Comparison of ENCODE assay signal across 8 cellular contexts in genomic region chr14:61444215-61444768, GRCh38.
DNase-seq lines count a peak whose midpoint lies in the region; ATAC-seq and TF ChIP-seq lines count a peak whose summit lies in the region.

No MANE protein-coding gene starts in this region.

- peak; percentile 14 for DNase-seq in KG1 (lab: John Stamatoyannopoulos, UW)
- DNase-seq in activated T-cell treated with anti-CD3 and anti-CD28 coated beads, Interleukin-2, amount 50 U/mL, for 1 hour = peak; percentile 61
- peak in 2 of 3 donors; percentile 31 to 38 for DNase-seq in stimulated activated CD4-positive, alpha-beta T cell treated with anti-CD3 and anti-CD28 coated beads, TNF-alpha, amount 100 ng/mL, for 48 hours (ENCODE audit: low read depth in 3 of 3)
- DNase-seq in SJCRH30 = no peak
- no peak for DNase-seq in NCI-H1930 (lab: John Stamatoyannopoulos, UW)

- WGBS in gastroesophageal sphincter (ENCODE audit: low coverage in 1 of 2), 2 donors = 60 to 83% methylated on average over 5 of the region's 5 CpGs

- TF ChIP-seq CTCF in gastroesophageal sphincter (IDR thresholded peaks at IDR 0.05) = no peak

- H3K4me3 ChIP-seq in BLaER1 (no peak overlapping the region), SJCRH30 (no peak overlapping the region), gastroesophageal sphincter (no peak overlapping the region)

- H3K27me3 ChIP-seq in BLaER1 = no peaks in the 10 kb centered on the region
- H3K27me3 ChIP-seq in SJCRH30 = peaks cover 3% of the 10 kb centered on the region; the same call in 1 of the 2 replicates
- peaks cover 10% of the 10 kb centered on the region for H3K27me3 ChIP-seq in gastroesophageal sphincter

- no peak overlapping the region for H3K9ac ChIP-seq in BLaER1

- H3K27ac ChIP-seq in BLaER1 = no peak overlapping the region
- no peak overlapping the region for H3K27ac ChIP-seq in SJCRH30
- H3K27ac ChIP-seq in gastroesophageal sphincter = no peak overlapping the region

- H4K20me1 ChIP-seq in BLaER1 = peaks cover 11% of the 10 kb centered on the region; the same call in 1 of the 2 replicates

- TF ChIP-seq POLR2A in gastroesophageal sphincter (IDR thresholded peaks at IDR 0.05) = no peak

- no peak for TF ChIP-seq EP300 in gastroesophageal sphincter (IDR thresholded peaks at IDR 0.05)

- H3K36me3 ChIP-seq in BLaER1 (peaks cover 18% of the 10 kb centered on the region), SJCRH30 (no peaks in the 10 kb centered on the region), gastroesophageal sphincter (no peaks in the 10 kb centered on the region)

- H3K9me3 ChIP-seq in BLaER1 (no peaks in the 10 kb centered on the region), SJCRH30 (replicated peaks) (no peaks in the 10 kb centered on the region), gastroesophageal sphincter (no peaks in the 10 kb centered on the region)

- H3K4me1 ChIP-seq in BLaER1 = peaks cover 33% of the 10 kb centered on the region
- H3K4me1 ChIP-seq in SJCRH30 = no peaks in the 10 kb centered on the region
- H3K4me1 ChIP-seq in gastroesophageal sphincter = peaks cover 0 to 6% (median 5%) of the 10 kb centered on the region in 3 donors

- H3K4me2 ChIP-seq in BLaER1 = peak overlapping the region; percentile 60

- ATAC-seq in GM21390 (IDR thresholded peaks at IDR 0.05; ENCODE audit: unreplicated experiment) = peak; percentile 91
- ATAC-seq in gastroesophageal sphincter = no peak

Comparison
In these comparisons a context has a peak if more than half of its experiments do, and no peak if none do; other contexts are left out.
1. DNase-seq: peak in KG1 (single experiment), activated T-cell treated with anti-CD3 and anti-CD28 coated beads, Interleukin-2, amount 50 U/mL, for 1 hour (single experiment) and stimulated activated CD4-positive, alpha-beta T cell treated with anti-CD3 and anti-CD28 coated beads, TNF-alpha, amount 100 ng/mL, for 48 hours (2 of 3); none in SJCRH30 (0 of 2) and NCI-H1930 (0 of 2).